1 cellular context compared by ENCODE assay signal in genomic region chr11:116852261-116853125, GRCh38.
TF ChIP-seq lines count a peak whose summit lies in the region.

No MANE protein-coding gene starts in this region.

TF ChIP-seq in SK-N-SH, 30 proteins besides CTCF, POLR2A, EP300 and RAD21 (continued from another document):
- TF ChIP-seq, protein P1, sequence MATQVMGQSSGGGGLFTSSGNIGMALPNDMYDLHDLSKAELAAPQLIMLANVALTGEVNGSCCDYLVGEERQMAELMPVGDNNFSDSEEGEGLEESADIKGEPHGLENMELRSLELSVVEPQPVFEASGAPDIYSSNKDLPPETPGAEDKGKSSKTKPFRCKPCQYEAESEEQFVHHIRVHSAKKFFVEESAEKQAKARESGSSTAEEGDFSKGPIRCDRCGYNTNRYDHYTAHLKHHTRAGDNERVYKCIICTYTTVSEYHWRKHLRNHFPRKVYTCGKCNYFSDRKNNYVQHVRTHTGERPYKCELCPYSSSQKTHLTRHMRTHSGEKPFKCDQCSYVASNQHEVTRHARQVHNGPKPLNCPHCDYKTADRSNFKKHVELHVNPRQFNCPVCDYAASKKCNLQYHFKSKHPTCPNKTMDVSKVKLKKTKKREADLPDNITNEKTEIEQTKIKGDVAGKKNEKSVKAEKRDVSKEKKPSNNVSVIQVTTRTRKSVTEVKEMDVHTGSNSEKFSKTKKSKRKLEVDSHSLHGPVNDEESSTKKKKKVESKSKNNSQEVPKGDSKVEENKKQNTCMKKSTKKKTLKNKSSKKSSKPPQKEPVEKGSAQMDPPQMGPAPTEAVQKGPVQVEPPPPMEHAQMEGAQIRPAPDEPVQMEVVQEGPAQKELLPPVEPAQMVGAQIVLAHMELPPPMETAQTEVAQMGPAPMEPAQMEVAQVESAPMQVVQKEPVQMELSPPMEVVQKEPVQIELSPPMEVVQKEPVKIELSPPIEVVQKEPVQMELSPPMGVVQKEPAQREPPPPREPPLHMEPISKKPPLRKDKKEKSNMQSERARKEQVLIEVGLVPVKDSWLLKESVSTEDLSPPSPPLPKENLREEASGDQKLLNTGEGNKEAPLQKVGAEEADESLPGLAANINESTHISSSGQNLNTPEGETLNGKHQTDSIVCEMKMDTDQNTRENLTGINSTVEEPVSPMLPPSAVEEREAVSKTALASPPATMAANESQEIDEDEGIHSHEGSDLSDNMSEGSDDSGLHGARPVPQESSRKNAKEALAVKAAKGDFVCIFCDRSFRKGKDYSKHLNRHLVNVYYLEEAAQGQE (IDR thresholded peaks at IDR 0.05; ENCODE audit: low read depth, low read length) = no peak
TF ChIP-seq in SK-N-SH: peak in this region for 0.
